ENCODE assay signal across 25 cellular contexts in the genomic region with DNA sequence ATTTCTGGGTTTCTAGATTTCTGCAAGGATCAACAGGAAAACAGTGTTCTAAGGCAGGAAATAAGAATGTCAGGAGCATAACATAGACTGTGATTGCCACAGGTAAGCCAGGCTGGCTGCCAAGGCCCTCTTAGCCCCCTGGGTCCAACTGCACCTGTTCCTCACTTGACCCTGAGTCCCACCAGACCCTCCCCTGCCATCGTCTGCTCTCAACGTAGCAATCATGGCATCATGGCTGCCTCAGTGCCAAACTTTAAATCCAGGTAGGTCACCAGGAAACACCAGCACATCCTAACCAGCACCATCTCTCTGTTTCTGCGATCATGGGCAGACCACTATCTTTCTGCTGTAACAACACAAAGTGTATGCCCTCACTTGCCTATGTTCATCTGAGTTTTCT.
DNase-seq lines count a peak whose midpoint lies in the region; ATAC-seq, FAIRE-seq and TF ChIP-seq lines count a peak whose summit lies in the region.
"Had no signal": no experiment of that assay in that cellular context is flagged by ENCODE, and none has a peak within 500 bp of the region (broad histone marks: within the 10 kb centered on the region; RNA-seq: fewer than 3 reads in every experiment).

No MANE protein-coding gene starts in this region.

- intact Hi-C loops in cardiac septum (cut with DNase I): no loop called here
- intact Hi-C loops in left ventricle myocardium superior (cut with micrococcal nuclease): no loop called here

- DNase-seq in cardiac septum (ENCODE audit: low spot score) (peak; percentile 53), left ventricle myocardium superior (no peak), bronchial epithelial cell (ENCODE audit: low read depth) (no peak), LoVo (ENCODE audit: low spot score) (no peak), pons (ENCODE audit: low spot score) (no peak)
- DNase-seq: 8988T; ACHN; BE2C; C1 segment of cervical spinal cord; CD4-positive, alpha-beta memory T cell; CD4-positive, CD25-positive, alpha-beta regulatory T cell; CD8-positive, alpha-beta memory T cell; COR-L47; DMS 273 treated with DMSO at 0.1 percent for 48 hours; DMS153; DMS53; DMS79; DND-41; EL; GDM1 had no signal

- H3K27me3 ChIP-seq in bronchial epithelial cell (ENCODE audit: control insufficient read depth, insufficient read depth, low read length): no peaks in the 10 kb centered on the region
- H3K27me3 ChIP-seq: BE2C, BLaER1 had no signal

- ATAC-seq in left ventricle myocardium superior: no peak
- ATAC-seq: GM12878 had no signal

- no peaks in the 10 kb centered on the region for H3K36me3 ChIP-seq in bronchial epithelial cell (ENCODE audit: control insufficient read depth, insufficient read depth, low read length)
- H3K36me3 ChIP-seq: BE2C, BLaER1 had no signal

- no peak for TF ChIP-seq CTCF in bronchial epithelial cell (IDR thresholded peaks at IDR 0.05; ENCODE audit: insufficient read depth, low read length, severe bottlenecking)

- FAIRE-seq in bronchial epithelial cell (lab: Jason Lieb, UNC): peak; percentile 77
- FAIRE-seq: A204.1, GM12878, GM12892, GM18507 had no signal

- no peak overlapping the region for H3K4me3 ChIP-seq in bronchial epithelial cell (ENCODE audit: low read depth, low read length)
- H3K4me3 ChIP-seq: BLaER1, GM12878 had no signal
